In genomic region chr2:25312958-25313710, GRCh38 we compare ENCODE assay signal across 11 cellular contexts. TPM values are rescaled to one million over a fixed set of nuclear protein-coding genes. Genes with fewer than 3 reads are reported as not detected.
A peak's percentile ranks its signal among the peaks of the same experiment; 100 is the strongest.
DNase-seq lines count a peak whose midpoint lies in the region; ATAC-seq and TF ChIP-seq lines count a peak whose summit lies in the region.
"Had no signal": no experiment of that assay in that cellular context is flagged by ENCODE, and none has a peak within 500 bp of the region (broad histone marks: within the 10 kb centered on the region; RNA-seq: fewer than 3 reads in every experiment).

No MANE protein-coding gene starts in this region.

- peak overlapping the region; percentile 76 for H3K4me3 Mint-ChIP-seq in activated CD8-positive, alpha-beta memory T cell treated with anti-CD3 and anti-CD28 coated beads, Interleukin-2, amount 10 ng/mL, durations not matched to agents 7 days and 5 days

- no peaks in the 10 kb centered on the region for H3K79me2 ChIP-seq in OCI-LY7 (ENCODE audit: insufficient read depth, low read depth, low read length)

- H3K27ac ChIP-seq in gastroesophageal sphincter = peak overlapping the region in 3 of 4 donors; percentile 58 to 83 (median 76)
- H3K27ac ChIP-seq in stomach = peak overlapping the region in 3 of 5 donors; percentile 74 to 82 (median 80)
- H3K27ac ChIP-seq in OCI-LY7 (ENCODE audit: low read depth, low read length, poor library complexity, severe bottlenecking) = no peak overlapping the region

- H3K27ac Mint-ChIP-seq in activated CD8-positive, alpha-beta memory T cell treated with anti-CD3 and anti-CD28 coated beads, Interleukin-2, amount 10 ng/mL, durations not matched to agents 7 days and 5 days = peak overlapping the region; percentile 92
- H3K27ac Mint-ChIP-seq: naive B cell had no signal

- H3K27me3 Mint-ChIP-seq in activated CD8-positive, alpha-beta memory T cell treated with anti-CD3 and anti-CD28 coated beads, Interleukin-2, amount 10 ng/mL, durations not matched to agents 7 days and 5 days = no peaks in the 10 kb centered on the region

- TF ChIP-seq POLR2A in gastroesophageal sphincter (IDR thresholded peaks at IDR 0.05) (no peak), stomach (IDR thresholded peaks at IDR 0.05) (no peak), erythroblast (IDR thresholded peaks at IDR 0.05; ENCODE audit: low read length) (no peak), GM18505 (IDR thresholded peaks at IDR 0.05; ENCODE audit: borderline replicate concordance, extremely low read depth, insufficient read depth, insufficient read length) (no peak)

- no peaks in the 10 kb centered on the region for H3K9me2 ChIP-seq in OCI-LY7 (ENCODE audit: insufficient read depth, low read length)

- H2AFZ ChIP-seq in OCI-LY7 (ENCODE audit: low read length) = no peak overlapping the region

- H3K9me3 ChIP-seq in gastroesophageal sphincter (no peaks in the 10 kb centered on the region), stomach (no peaks in the 10 kb centered on the region), OCI-LY7 (ENCODE audit: low read length) (no peaks in the 10 kb centered on the region)

- H3K4me1 Mint-ChIP-seq in activated CD8-positive, alpha-beta memory T cell treated with anti-CD3 and anti-CD28 coated beads, Interleukin-2, amount 10 ng/mL, durations not matched to agents 7 days and 5 days = peaks cover 71% of the 10 kb centered on the region

- intact Hi-C loops in stomach (cut with DNase I; ENCODE audit: low total_unique reads) (no loop called here), OCI-LY7 (cut with micrococcal nuclease; ENCODE audit: unreplicated experiment) (no loop called here)

- peaks cover 14% of the 10 kb centered on the region for H3K36me3 Mint-ChIP-seq in activated CD8-positive, alpha-beta memory T cell treated with anti-CD3 and anti-CD28 coated beads, Interleukin-2, amount 10 ng/mL, durations not matched to agents 7 days and 5 days
- H3K36me3 Mint-ChIP-seq: naive B cell had no signal

- H3K4me3 ChIP-seq in gastroesophageal sphincter = no peak overlapping the region
- H3K4me3 ChIP-seq in stomach = no peak overlapping the region
- H3K4me3 ChIP-seq in OCI-LY7 (ENCODE audit: low read depth, low read length, poor library complexity, severe bottlenecking) = no peak overlapping the region

- peak; percentile 5 for ATAC-seq in activated CD8-positive, alpha-beta memory T cell treated with anti-CD3 and anti-CD28 coated beads, Interleukin-2, amount 10 ng/mL, durations not matched to agents 7 days and 5 days
- ATAC-seq in gastroesophageal sphincter (no peak), GM18505 (IDR thresholded peaks at IDR 0.05; ENCODE audit: unreplicated experiment) (no peak)

- peaks cover 0 to 22% of the 10 kb centered on the region in 2 donors for H3K36me3 ChIP-seq in gastroesophageal sphincter
- peaks cover 3 to 30% (median 23%) of the 10 kb centered on the region in 4 donors for H3K36me3 ChIP-seq in stomach
- no peaks in the 10 kb centered on the region for H3K36me3 ChIP-seq in OCI-LY7 (ENCODE audit: insufficient read depth, low read length)

- no peaks in the 10 kb centered on the region for H4K20me1 ChIP-seq in OCI-LY7 (ENCODE audit: insufficient read depth, low read length)

- TF ChIP-seq CTCF in gastroesophageal sphincter (IDR thresholded peaks at IDR 0.05) (no peak), stomach (IDR thresholded peaks at IDR 0.05) (no peak), OCI-LY7 (conservative IDR thresholded peaks at IDR 0.05; ENCODE audit: low read length) (no peak)

- no peaks in the 10 kb centered on the region for H3K9me3 Mint-ChIP-seq in activated CD8-positive, alpha-beta memory T cell treated with anti-CD3 and anti-CD28 coated beads, Interleukin-2, amount 10 ng/mL, durations not matched to agents 7 days and 5 days (ENCODE audit: low read depth)
- H3K9me3 Mint-ChIP-seq: naive B cell had no signal

- TF ChIP-seq EP300 in gastroesophageal sphincter (IDR thresholded peaks at IDR 0.05) = no peak
- TF ChIP-seq EP300 in stomach (IDR thresholded peaks at IDR 0.05) = no peak

- H3K4me1 ChIP-seq in gastroesophageal sphincter (peaks cover 0 to 89% (median 52%) of the 10 kb centered on the region in 3 donors), stomach (peaks cover 70 to 91% (median 83%) of the 10 kb centered on the region in 4 donors), OCI-LY7 (ENCODE audit: insufficient read depth, low read length, poor library complexity, severe bottlenecking) (peaks cover 16% of the 10 kb centered on the region)

- POLR2A ChIA-PET in OCI-LY7 (lab: Charles Lee) = no interaction called here

- H3K27me3 ChIP-seq in gastroesophageal sphincter = no peaks in the 10 kb centered on the region
- H3K27me3 ChIP-seq in stomach = no peaks in the 10 kb centered on the region

- H3K4me2 ChIP-seq in OCI-LY7 (ENCODE audit: low read length) = no peak overlapping the region

- DNase-seq in activated CD4-positive, alpha-beta T cell treated with anti-CD3 and anti-CD28 coated beads for 4 hours = peak; percentile 56 to 65
- DNase-seq in activated CD4-positive, alpha-beta T cell treated with anti-CD3 and anti-CD28 coated beads for 1 hour = no peak
- DNase-seq in activated CD8-positive, alpha-beta memory T cell treated with anti-CD3 and anti-CD28 coated beads, Interleukin-2, amount 10 ng/mL, durations not matched to agents 7 days and 5 days = peak; percentile 52
- no peak for DNase-seq in stomach
- no peak for DNase-seq in erythroblast (lab: John Stamatoyannopoulos, UW)
- DNase-seq in OCI-LY7 (ENCODE audit: low spot score) = no peak
- DNase-seq: GOT3, naive B cell, RPMI8226 had no signal

- WGBS in gastroesophageal sphincter (ENCODE audit: low coverage in 1 of 2), 2 donors = 60% methylated on average over 1 of the region's 15 CpGs; no CpG with 5 or more reads in 1 of the 2 donors
- 54 to 69% (median 61%) methylated on average over 10 to 15 of the region's 15 CpGs for WGBS in stomach, 5 donors

- BruUV-seq in OCI-LY7 (replicated peaks; lab: Mats Ljungman, UMichigan) = no TSS peak

- CTCF ChIA-PET in activated CD8-positive, alpha-beta memory T cell treated with anti-CD3 and anti-CD28 coated beads, Interleukin-2, amount 10 ng/mL, durations not matched to agents 7 days and 5 days (lab: Charles Lee) = interaction anchor here (1.0 to 6.9 kb wide), 9 partner anchors 11 to 254 kb away, joined by 3 to 38 read pairs (median 6); no protein-coding TSS in a partner anchor
- CTCF ChIA-PET in OCI-LY7 (lab: Charles Lee; ENCODE audit: unreplicated experiment) = no interaction called here

RNA-seq across cellular contexts. Expression of gene DNMT3A, which starts 28.6 kb away (rescaled TPM):
- 10 to 100 TPM; 59.9 to 70.1 TPM for total RNA-seq in activated CD8-positive, alpha-beta memory T cell treated with anti-CD3 and anti-CD28 coated beads, Interleukin-2, amount 10 ng/mL, durations not matched to agents 7 days and 5 days
- total RNA-seq in gastroesophageal sphincter = 10 to 100 TPM; 14.7 to 40.2 (median 18.3) TPM
- 10 to 100 TPM in 4 of 5 donors, 1 to 10 TPM in 1; 6.4 to 47.4 (median 21.9) TPM for total RNA-seq in stomach
- polyA plus RNA-seq in stomach = 10 to 100 TPM in 1 of 3 donors, 1 to 10 TPM in 2; 3.4 to 10.1 (median 5.1) TPM
- 2.6 and 2.8 TPM in 2 replicates for total RNA-seq in OCI-LY7 (2014; rRNA removed; shearing (Covaris generic))
- 7.2 and 7.3 TPM in 2 replicates for total RNA-seq in OCI-LY7 (2022)

Comparison
In these comparisons a context has a peak if more than half of its experiments do, and no peak if none do; other contexts are left out.
1. DNase-seq: peak in activated CD4-positive, alpha-beta T cell treated with anti-CD3 and anti-CD28 coated beads for 4 hours (2 of 2) and activated CD8-positive, alpha-beta memory T cell treated with anti-CD3 and anti-CD28 coated beads, Interleukin-2, amount 10 ng/mL, durations not matched to agents 7 days and 5 days (single experiment); none in activated CD4-positive, alpha-beta T cell treated with anti-CD3 and anti-CD28 coated beads for 1 hour (single experiment), stomach (single experiment), erythroblast (0 of 2) and OCI-LY7 (single experiment).